8 cellular contexts compared by ENCODE assay signal in genomic region chr18:79401494-79402208, GRCh38. TPM values are rescaled to one million over a fixed set of nuclear protein-coding genes. Genes with fewer than 3 reads are reported as not detected.
A peak's percentile ranks its signal among the peaks of the same experiment; 100 is the strongest.
DNase-seq lines count a peak whose midpoint lies in the region; ATAC-seq and TF ChIP-seq lines count a peak whose summit lies in the region.

No MANE protein-coding gene starts in this region.

- H3K4me1 ChIP-seq in heart right ventricle, result peaks cover 33 to 85% (median 67%) of the 10 kb centered on the region in 9 donors
- peaks cover 55 to 65% of the 10 kb centered on the region in 2 donors for H3K4me1 ChIP-seq in gastrocnemius medialis

- CTCF ChIA-PET in activated B cell treated with CpG ODN at 0.5 μM for 24 hours (lab: Charles Lee), result interaction anchor here (1.6 kb wide), 1 partner anchor 21 kb away, joined by 4 read pairs; no protein-coding TSS in a partner anchor

- DNase-seq in activated B cell treated with CpG ODN at 0.5 μM for 24 hours (no peak), heart right ventricle (no peak), gastrocnemius medialis (peak in 1 of 2 donors; percentile 34), NOMO-1 treated with DMSO at 0.1 percent for 48 hours (lab: John Stamatoyannopoulos, UW; ENCODE audit: unreplicated experiment) (no peak), superior temporal gyrus (ENCODE audit: extremely low spot score) (no peak)

- peaks cover 19% of the 10 kb centered on the region for H3K36me3 Mint-ChIP-seq in activated B cell treated with CpG ODN at 0.5 μM for 24 hours (ENCODE audit: low read depth)

- peaks cover 0 to 6% (median 0%) of the 10 kb centered on the region in 7 donors for H3K27me3 ChIP-seq in heart right ventricle
- no peaks in the 10 kb centered on the region for H3K27me3 ChIP-seq in gastrocnemius medialis

- H3K9me3 Mint-ChIP-seq in activated B cell treated with CpG ODN at 0.5 μM for 24 hours, result no peaks in the 10 kb centered on the region

- H3K4me1 Mint-ChIP-seq in activated B cell treated with CpG ODN at 0.5 μM for 24 hours, result peaks cover 82% of the 10 kb centered on the region

- H3K4me3 ChIP-seq in GM12875 (ENCODE audit: low read depth, low read length) (peak overlapping the region; percentile 45), heart right ventricle (peak overlapping the region in 1 of 10 donors; percentile 87), gastrocnemius medialis (peak overlapping the region; percentile 28 to 73 (median 54))

- H3K9me3 ChIP-seq in heart right ventricle (no peaks in the 10 kb centered on the region), gastrocnemius medialis (no peaks in the 10 kb centered on the region)

- 91 to 94% methylated on average over 32 of the region's 32 CpGs for WGBS in heart right ventricle, 2 donors

- no peaks in the 10 kb centered on the region for H3K27me3 Mint-ChIP-seq in activated B cell treated with CpG ODN at 0.5 μM for 24 hours

- intact Hi-C loops in activated B cell treated with CpG ODN at 0.5 μM for 24 hours (cut with micrococcal nuclease), result no loop called here
- intact Hi-C loops in heart right ventricle (cut with DNase I), result loop anchor here in 4 of 10 donors (2.0 to 10.0 kb wide), 4 partner anchors 56 to 106 kb away; no protein-coding TSS in a partner anchor
- intact Hi-C loops in gastrocnemius medialis (cut with DNase I; ENCODE audit: low total_unique reads), result loop anchor here (2.0 to 10.0 kb wide), 2 partner anchors 37 to 553 kb away; partner anchors contain the start of gene SLC66A2

- H3K36me3 ChIP-seq in heart right ventricle (peaks cover 0 to 4% (median 0%) of the 10 kb centered on the region in 9 donors), gastrocnemius medialis (no peaks in the 10 kb centered on the region)

- ATAC-seq in activated B cell treated with CpG ODN at 0.5 μM for 24 hours (ENCODE audit: low read depth) (no peak), heart right ventricle (peak in 1 of 8 donors; percentile 7), gastrocnemius medialis (no peak), GM21723 (IDR thresholded peaks at IDR 0.05; ENCODE audit: unreplicated experiment) (no peak), HG03460 (IDR thresholded peaks at IDR 0.05; ENCODE audit: unreplicated experiment) (no peak)

- no peak for TF ChIP-seq POLR2A in gastrocnemius medialis (IDR thresholded peaks at IDR 0.05)

- H3K27ac ChIP-seq in heart right ventricle (peak overlapping the region in 7 of 10 donors; percentile 4 to 90 (median 65)), gastrocnemius medialis (peak overlapping the region; percentile 88 to 99 (median 94))

- in situ Hi-C loops in gastrocnemius medialis (cut with MboI; ENCODE audit: low sequenced_read_pairs in 4 of 4), result loop anchor here in 2 of 4 donors (10.0 kb wide), 1 partner anchor 103 kb away; no protein-coding TSS in a partner anchor

- TF ChIP-seq CTCF in GM12875 (IDR thresholded peaks at IDR 0.05; ENCODE audit: borderline replicate concordance, insufficient read depth, low read depth, low read length) (no peak), activated B cell treated with CpG ODN at 0.5 μM for 24 hours (IDR thresholded peaks at IDR 0.05) (no peak), heart right ventricle (IDR thresholded peaks at IDR 0.05) (no peak), gastrocnemius medialis (IDR thresholded peaks at IDR 0.05 in 4 of 5, conservative IDR thresholded peaks at IDR 0.05 in 1 of 5) (no peak)

- H3K27ac Mint-ChIP-seq in activated B cell treated with CpG ODN at 0.5 μM for 24 hours, result peak overlapping the region; percentile 98

- POLR2A ChIA-PET in activated B cell treated with CpG ODN at 0.5 μM for 24 hours (lab: Charles Lee), result interaction anchor here (0.7 to 2.5 kb wide), 5 partner anchors 9 to 122 kb away, joined by 4 to 9 read pairs (median 5); no protein-coding TSS in a partner anchor

- H3K4me3 Mint-ChIP-seq in activated B cell treated with CpG ODN at 0.5 μM for 24 hours, result peak overlapping the region; percentile 83

RNA-seq across cellular contexts. Expression of gene NFATC1, which starts 5.9 kb away (rescaled TPM):
- total RNA-seq in activated B cell treated with CpG ODN at 0.5 μM for 24 hours (49.0 and 52.6 TPM in 2 replicates), heart right ventricle (10 to 100 TPM; 14.0 to 23.8 (median 19.0) TPM), gastrocnemius medialis (10 to 100 TPM in 3 of 4 donors, 1 to 10 TPM in 1; 7.1 to 74.7 (median 28.4) TPM)
- 10 to 100 TPM in 1 of 2 donors, 1 to 10 TPM in 1; 6.3 to 12.0 TPM for polyA plus RNA-seq in heart right ventricle
